In genomic region chr7:1530946-1531262, GRCh38 we compare ENCODE assay signal across 9 cellular contexts. TPM values are rescaled to one million over a fixed set of nuclear protein-coding genes. Genes with fewer than 3 reads are reported as not detected.
DNase-seq lines count a peak whose midpoint lies in the region; ATAC-seq and TF ChIP-seq lines count a peak whose summit lies in the region.
"Had no signal": no experiment of that assay in that cellular context is flagged by ENCODE, and none has a peak within 500 bp of the region (broad histone marks: within the 10 kb centered on the region; RNA-seq: fewer than 3 reads in every experiment).

No MANE protein-coding gene starts in this region.

- ATAC-seq in HG03469 (IDR thresholded peaks at IDR 0.05; ENCODE audit: unreplicated experiment): no peak

- H3K4me3 ChIP-seq in HUES48 (ENCODE audit: low read depth, low read length): peak overlapping the region; percentile 60; the same call in 1 of the 2 replicates
- peak overlapping the region; percentile 65 for H3K4me3 ChIP-seq in epithelial cell of esophagus (ENCODE audit: low read length)
- peak overlapping the region; percentile 45 to 85 (median 58) for H3K4me3 ChIP-seq in spleen

- DNase-seq in DMS53 (lab: John Stamatoyannopoulos, UW) (peak; percentile 69), DMS53 treated with DMSO at 0.1 percent for 48 hours (lab: John Stamatoyannopoulos, UW; ENCODE audit: unreplicated experiment) (no peak), epithelial cell of esophagus (ENCODE audit: low read depth) (no peak), spleen (no peak), CD1c-positive myeloid dendritic cell (ENCODE audit: extremely low spot score) (no peak), SIG-M5 (lab: John Stamatoyannopoulos, UW) (no peak)

- H3K4me1 ChIP-seq in HUES48 (ENCODE audit: control insufficient read depth, insufficient read depth, low read length) (peaks cover 22% of the 10 kb centered on the region), spleen (peaks cover 10 to 57% (median 46%) of the 10 kb centered on the region in 6 donors)

- WGBS in spleen, 5 donors: 0 to 1% (median 0%) methylated on average over 2 to 45 of the region's 45 CpGs; no CpG with 5 or more reads in 1 of the 5 donors

- H3K9me3 ChIP-seq in HUES48 (ENCODE audit: control insufficient read depth, insufficient read depth, low read length) (no peaks in the 10 kb centered on the region), spleen (no peaks in the 10 kb centered on the region)

- H3K36me3 ChIP-seq in HUES48 (ENCODE audit: control insufficient read depth, insufficient read depth, low read length) (no peaks in the 10 kb centered on the region), spleen (peaks cover 0 to 15% (median 4%) of the 10 kb centered on the region in 6 donors)

- TF ChIP-seq CTCF in epithelial cell of esophagus (IDR thresholded peaks at IDR 0.05; ENCODE audit: insufficient read depth, low read depth, low read length, missing control alignments) (no peak), spleen (IDR thresholded peaks at IDR 0.05 in 8 of 11, conservative IDR thresholded peaks at IDR 0.05 in 3 of 11) (no peak)

- no peak for TF ChIP-seq POLR2A in spleen (IDR thresholded peaks at IDR 0.05)

- intact Hi-C loops in spleen (cut with DNase I; ENCODE audit: low total_unique reads): no loop called here

- H3K27ac ChIP-seq in HUES48 (ENCODE audit: low read depth, low read length): no peak overlapping the region
- peak overlapping the region; percentile 82 to 94 (median 89) for H3K27ac ChIP-seq in spleen

- H3K9ac ChIP-seq in HUES48 (ENCODE audit: low read depth, low read length): no peak overlapping the region

- H3K27me3 ChIP-seq in HUES48 (ENCODE audit: control insufficient read depth, insufficient read depth, low read length) (no peaks in the 10 kb centered on the region), spleen (replicated peaks in 1 of 7) (peaks cover 0 to 5% (median 0%) of the 10 kb centered on the region in 7 donors)

RNA-seq across cellular contexts. Expression of gene MAFK, which starts 0.4 kb away (rescaled TPM):
- total RNA-seq in spleen: 10 to 100 TPM; 11.2 to 36.6 (median 27.0) TPM
- polyA plus RNA-seq in spleen: 10 to 100 TPM in 2 of 3 donors, 1 to 10 TPM in 1; 8.9 to 30.4 (median 10.3) TPM

RNA-seq across cellular contexts. Expression of gene TMEM184A, which starts 25.1 kb away (rescaled TPM):
- total RNA-seq in spleen: under 1 TPM in 3 of 7 donors, not detected in 4; 0.17 to 0.39 (median 0.28) TPM
- under 1 TPM; 0.09 to 0.26 (median 0.15) TPM for polyA plus RNA-seq in spleen
- total RNA-seq: activated CD8-positive, alpha-beta memory T cell treated with anti-CD3 and anti-CD28 coated beads for 36 hours had no signal

RNA-seq across cellular contexts. Expression of gene INTS1, which starts 26.7 kb away (rescaled TPM):
- total RNA-seq in spleen: 10 to 100 TPM; 47.3 to 95.7 (median 79.0) TPM
- polyA plus RNA-seq in spleen: 100 to 1,000 TPM in 1 of 3 donors, 10 to 100 TPM in 2; 51.4 to 126 (median 80.3) TPM

RNA-seq across cellular contexts. Expression of gene PSMG3, which starts 38.9 kb away (rescaled TPM):
- 10 to 100 TPM; 18.2 to 41.1 (median 23.0) TPM for total RNA-seq in spleen
- polyA plus RNA-seq in spleen: 10 to 100 TPM; 84.5 to 89.9 (median 86.7) TPM
